In the genomic region with DNA sequence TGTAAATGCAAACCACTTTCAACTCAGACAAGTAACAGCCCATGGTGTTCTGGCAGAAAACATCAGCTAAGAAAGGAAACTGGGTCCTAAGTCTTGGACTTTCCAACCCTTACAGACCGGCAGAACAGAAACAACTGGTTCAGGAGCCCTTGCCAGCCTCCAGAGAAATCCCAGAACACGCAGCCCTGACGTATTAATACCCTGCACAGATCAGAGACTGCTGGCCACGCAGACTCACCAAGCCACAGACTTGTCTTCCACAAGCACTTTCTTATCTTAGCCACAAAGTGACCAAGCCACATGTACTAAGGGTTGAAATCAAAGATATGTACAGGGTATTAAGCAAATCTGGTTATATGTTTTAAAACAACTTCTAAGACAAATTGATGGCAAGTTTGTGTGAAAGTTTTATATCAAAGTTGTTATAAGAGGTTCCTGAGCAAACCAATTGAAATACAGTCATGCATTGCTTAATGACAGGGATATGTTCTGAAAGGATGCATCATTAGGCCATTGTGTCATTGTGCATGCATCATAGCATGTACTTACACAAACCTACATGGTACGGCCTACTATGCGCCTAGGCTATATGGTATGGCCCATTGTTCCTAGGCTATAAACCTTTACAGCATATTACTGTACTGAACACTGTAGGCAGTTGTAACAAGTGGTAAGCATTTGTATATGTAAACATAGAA, we compare ENCODE assay signal across 16 cellular contexts. TPM values are rescaled to one million over a fixed set of nuclear protein-coding genes. Genes with fewer than 3 reads are reported as not detected.
DNase-seq lines count a peak whose midpoint lies in the region; ATAC-seq and TF ChIP-seq lines count a peak whose summit lies in the region.
"Had no signal": no experiment of that assay in that cellular context is flagged by ENCODE, and none has a peak within 500 bp of the region (broad histone marks: within the 10 kb centered on the region; RNA-seq: fewer than 3 reads in every experiment).

No MANE protein-coding gene starts in this region.

- H3K4me3 ChIP-seq in hepatocyte = no peak overlapping the region
- no peak overlapping the region for H3K4me3 ChIP-seq in stomach
- no peak overlapping the region for H3K4me3 ChIP-seq in effector memory CD4-positive, alpha-beta T cell (ENCODE audit: insufficient read depth, low read depth, low read length, poor library complexity, severe bottlenecking)
- H3K4me3 ChIP-seq: right atrium auricular region had no signal

- no peaks in the 10 kb centered on the region for H4K20me1 ChIP-seq in hepatocyte (ENCODE audit: insufficient read depth, poor library complexity, severe bottlenecking)

- no peak overlapping the region for H2AFZ ChIP-seq in hepatocyte

- CTCF ChIA-PET in activated CD4-positive, alpha-beta T cell treated with anti-CD3 and anti-CD28 coated beads for 36 hours (lab: Charles Lee) = interaction anchor here (0.7 kb wide), 1 partner anchor 13 kb away, joined by 3 read pairs; no protein-coding TSS in a partner anchor

- H3K27me3 ChIP-seq in hepatocyte (no peaks in the 10 kb centered on the region), stomach (no peaks in the 10 kb centered on the region)
- H3K27me3 ChIP-seq in effector memory CD4-positive, alpha-beta T cell (replicated peaks; ENCODE audit: control insufficient read depth, insufficient read depth, low read length, poor library complexity, severe bottlenecking) = no peaks in the 10 kb centered on the region
- H3K27me3 ChIP-seq: right atrium auricular region had no signal

- TF ChIP-seq POLR2A in stomach (IDR thresholded peaks at IDR 0.05) = no peak

- H3K9me3 ChIP-seq in hepatocyte (ENCODE audit: low read depth) = no peaks in the 10 kb centered on the region
- H3K9me3 ChIP-seq in stomach = no peaks in the 10 kb centered on the region
- H3K9me3 ChIP-seq in effector memory CD4-positive, alpha-beta T cell (ENCODE audit: control insufficient read depth, low read length) = no peaks in the 10 kb centered on the region
- H3K9me3 ChIP-seq: right atrium auricular region had no signal

- H3K27ac Mint-ChIP-seq in activated CD4-positive, alpha-beta T cell treated with anti-CD3 and anti-CD28 coated beads for 36 hours = peak overlapping the region; percentile 78
- peak overlapping the region; percentile 87 for H3K27ac Mint-ChIP-seq in activated T-helper 2 cell treated with anti-CD3 and anti-CD28 coated beads, Interferon-gamma antibody, Interleukin-2, Interleukin-4, amounts not matched to agents 10 μg/mL and 5 μg/mL and 100 μg/mL, durations not matched to agents 14 hours and 24 hours and 36 hours

- peak overlapping the region; percentile 22 for H3K27ac ChIP-seq in hepatocyte
- H3K27ac ChIP-seq in stomach = peak overlapping the region in 4 of 5 donors; percentile 28 to 86 (median 72)
- no peak overlapping the region for H3K27ac ChIP-seq in effector memory CD4-positive, alpha-beta T cell (ENCODE audit: insufficient read depth, low read length, poor library complexity, severe bottlenecking)
- H3K27ac ChIP-seq: right atrium auricular region, RWPE1 had no signal

- H3K9me3 Mint-ChIP-seq in activated CD4-positive, alpha-beta T cell treated with anti-CD3 and anti-CD28 coated beads for 36 hours (ENCODE audit: low read depth) = no peaks in the 10 kb centered on the region
- H3K9me3 Mint-ChIP-seq in activated T-helper 2 cell treated with anti-CD3 and anti-CD28 coated beads, Interferon-gamma antibody, Interleukin-2, Interleukin-4, amounts not matched to agents 10 μg/mL and 5 μg/mL and 100 μg/mL, durations not matched to agents 14 hours and 24 hours and 36 hours = no peaks in the 10 kb centered on the region
- H3K9me3 Mint-ChIP-seq: brain had no signal

- WGBS in hepatocyte (ENCODE audit: low lambda C conversion rate, missing lambda C conversion rate) = 84% methylated on average over 6 of the region's 6 CpGs
- WGBS in stomach, 5 donors = 70 to 88% (median 80%) methylated on average over 6 of the region's 6 CpGs

- H3K4me2 ChIP-seq in hepatocyte = no peak overlapping the region

- H3K36me3 ChIP-seq in hepatocyte (replicated peaks; ENCODE audit: insufficient read depth, low read depth) (no peaks in the 10 kb centered on the region), stomach (peaks cover 0 to 17% (median 8%) of the 10 kb centered on the region in 4 donors)
- H3K36me3 ChIP-seq in effector memory CD4-positive, alpha-beta T cell (ENCODE audit: control insufficient read depth, insufficient read depth, low read length) = no peaks in the 10 kb centered on the region
- H3K36me3 ChIP-seq: right atrium auricular region had no signal

- no peaks in the 10 kb centered on the region for H3K9me2 ChIP-seq in hepatocyte (replicated peaks; ENCODE audit: insufficient read depth)

- TF ChIP-seq CTCF in hepatocyte (IDR thresholded peaks at IDR 0.05; ENCODE audit: poor library complexity) = no peak
- TF ChIP-seq CTCF in stomach (IDR thresholded peaks at IDR 0.05) = no peak

- peaks cover 24% of the 10 kb centered on the region for H3K4me1 ChIP-seq in hepatocyte (ENCODE audit: insufficient read depth)
- peaks cover 13 to 51% (median 29%) of the 10 kb centered on the region in 4 donors for H3K4me1 ChIP-seq in stomach
- H3K4me1 ChIP-seq in effector memory CD4-positive, alpha-beta T cell (ENCODE audit: control insufficient read depth, insufficient read depth, low read length, poor library complexity, severe bottlenecking) = peaks cover 15% of the 10 kb centered on the region

- ATAC-seq in activated CD4-positive, alpha-beta T cell treated with anti-CD3 and anti-CD28 coated beads for 36 hours = no peak

- H3K36me3 Mint-ChIP-seq in activated CD4-positive, alpha-beta T cell treated with anti-CD3 and anti-CD28 coated beads for 36 hours (ENCODE audit: low read depth) = peaks cover 2% of the 10 kb centered on the region
- H3K36me3 Mint-ChIP-seq in activated T-helper 2 cell treated with anti-CD3 and anti-CD28 coated beads, Interferon-gamma antibody, Interleukin-2, Interleukin-4, amounts not matched to agents 10 μg/mL and 5 μg/mL and 100 μg/mL, durations not matched to agents 14 hours and 24 hours and 36 hours (ENCODE audit: low read depth) = peaks cover 10% of the 10 kb centered on the region

- TF ChIP-seq EP300 in stomach (IDR thresholded peaks at IDR 0.05) = peak; percentile 19

- no peaks in the 10 kb centered on the region for H3K79me2 ChIP-seq in hepatocyte

- peaks cover 45% of the 10 kb centered on the region for H3K4me1 Mint-ChIP-seq in activated CD4-positive, alpha-beta T cell treated with anti-CD3 and anti-CD28 coated beads for 36 hours
- H3K4me1 Mint-ChIP-seq in activated T-helper 2 cell treated with anti-CD3 and anti-CD28 coated beads, Interferon-gamma antibody, Interleukin-2, Interleukin-4, amounts not matched to agents 10 μg/mL and 5 μg/mL and 100 μg/mL, durations not matched to agents 14 hours and 24 hours and 36 hours (ENCODE audit: low read depth) = peaks cover 52% of the 10 kb centered on the region

- DNase-seq in activated CD4-positive, alpha-beta T cell treated with anti-CD3 and anti-CD28 coated beads for 36 hours = no peak
- no peak for DNase-seq in activated CD4-positive, alpha-beta T cell treated with anti-CD3 and anti-CD28 coated beads for 4 hours
- no peak for DNase-seq in activated T-helper 2 cell treated with anti-CD3 and anti-CD28 coated beads, Interferon-gamma antibody, Interleukin-2, Interleukin-4, amounts not matched to agents 10 μg/mL and 5 μg/mL and 100 μg/mL, durations not matched to agents 14 hours and 24 hours and 36 hours (ENCODE audit: low spot score)
- peak; percentile 25 for DNase-seq in hepatocyte (ENCODE audit: low spot score)
- no peak for DNase-seq in stomach
- no peak for DNase-seq in effector memory CD4-positive, alpha-beta T cell
- no peak for DNase-seq in C1 segment of cervical spinal cord (lab: John Stamatoyannopoulos, UW)
- DNase-seq in activated CD4-positive, CD25-positive, alpha-beta regulatory T cell treated with anti-CD3 and anti-CD28 coated beads, Interleukin-2, amount 50 U/mL, for 72 hours = no peak
- DNase-seq: H7, midbrain, NCI-H1105, NCI-H510A, trophoblast cell had no signal

- no peak overlapping the region for H3K4me3 Mint-ChIP-seq in activated CD4-positive, alpha-beta T cell treated with anti-CD3 and anti-CD28 coated beads for 36 hours
- no peak overlapping the region for H3K4me3 Mint-ChIP-seq in activated T-helper 2 cell treated with anti-CD3 and anti-CD28 coated beads, Interferon-gamma antibody, Interleukin-2, Interleukin-4, amounts not matched to agents 10 μg/mL and 5 μg/mL and 100 μg/mL, durations not matched to agents 14 hours and 24 hours and 36 hours (ENCODE audit: low read depth)
- H3K4me3 Mint-ChIP-seq: brain had no signal

- intact Hi-C loops in activated CD4-positive, alpha-beta T cell treated with anti-CD3 and anti-CD28 coated beads for 36 hours (cut with DNase I, micrococcal nuclease) = loop anchor here in 1 of 2 experiments (10.0 kb wide), 2 partner anchors 316 to 536 kb away; partner anchors contain the start of gene GALNT15
- intact Hi-C loops in activated T-helper 2 cell treated with anti-CD3 and anti-CD28 coated beads, Interferon-gamma antibody, Interleukin-2, Interleukin-4, amounts not matched to agents 10 μg/mL and 5 μg/mL and 100 μg/mL, durations not matched to agents 14 hours and 24 hours and 36 hours (cut with micrococcal nuclease) = no loop called here
- intact Hi-C loops in stomach (cut with DNase I; ENCODE audit: low total_unique reads) = loop anchor here (10.0 kb wide), 1 partner anchor 606 kb away; no protein-coding TSS in a partner anchor

- POLR2A ChIA-PET in activated CD4-positive, alpha-beta T cell treated with anti-CD3 and anti-CD28 coated beads for 36 hours (lab: Charles Lee) = no interaction called here

- H3K27me3 Mint-ChIP-seq in activated CD4-positive, alpha-beta T cell treated with anti-CD3 and anti-CD28 coated beads for 36 hours = no peaks in the 10 kb centered on the region
- H3K27me3 Mint-ChIP-seq in activated T-helper 2 cell treated with anti-CD3 and anti-CD28 coated beads, Interferon-gamma antibody, Interleukin-2, Interleukin-4, amounts not matched to agents 10 μg/mL and 5 μg/mL and 100 μg/mL, durations not matched to agents 14 hours and 24 hours and 36 hours (ENCODE audit: low read depth) = no peaks in the 10 kb centered on the region

RNA-seq across cellular contexts. Expression of gene BTD, which starts 36.8 kb away (rescaled TPM):
- 1 to 10 TPM; 3.8 to 4.4 TPM for total RNA-seq in activated CD4-positive, alpha-beta T cell treated with anti-CD3 and anti-CD28 coated beads for 36 hours
- 3.9 and 4.8 TPM in 2 replicates for total RNA-seq in activated T-helper 2 cell treated with anti-CD3 and anti-CD28 coated beads, Interferon-gamma antibody, Interleukin-2, Interleukin-4, amounts not matched to agents 10 μg/mL and 5 μg/mL and 100 μg/mL, durations not matched to agents 14 hours and 24 hours and 36 hours
- total RNA-seq in hepatocyte = 37.6 and 37.9 TPM in 2 replicates
- 28.4 and 30.2 TPM in 2 replicates for polyA plus RNA-seq in hepatocyte
- 100 to 1,000 TPM in 1 of 5 donors, 10 to 100 TPM in 3, 1 to 10 TPM in 1; 2.9 to 102 (median 23.0) TPM for total RNA-seq in stomach
- 10 to 100 TPM in 2 of 3 donors, 1 to 10 TPM in 1; 8.1 to 12.5 (median 10.3) TPM for polyA plus RNA-seq in stomach

RNA-seq across cellular contexts. Expression of gene HACL1, which starts 37.0 kb away (rescaled TPM):
- 10 to 100 TPM; 22.3 to 23.2 TPM for total RNA-seq in activated CD4-positive, alpha-beta T cell treated with anti-CD3 and anti-CD28 coated beads for 36 hours
- 22.8 TPM in 2 replicates for total RNA-seq in activated T-helper 2 cell treated with anti-CD3 and anti-CD28 coated beads, Interferon-gamma antibody, Interleukin-2, Interleukin-4, amounts not matched to agents 10 μg/mL and 5 μg/mL and 100 μg/mL, durations not matched to agents 14 hours and 24 hours and 36 hours
- total RNA-seq in hepatocyte = 23.0 and 25.3 TPM in 2 replicates
- polyA plus RNA-seq in hepatocyte = 18.7 and 21.6 TPM in 2 replicates
- 10 to 100 TPM; 18.1 to 46.7 (median 34.1) TPM for total RNA-seq in stomach
- 10 to 100 TPM; 13.9 to 21.7 (median 14.7) TPM for polyA plus RNA-seq in stomach
